In the genomic region with DNA sequence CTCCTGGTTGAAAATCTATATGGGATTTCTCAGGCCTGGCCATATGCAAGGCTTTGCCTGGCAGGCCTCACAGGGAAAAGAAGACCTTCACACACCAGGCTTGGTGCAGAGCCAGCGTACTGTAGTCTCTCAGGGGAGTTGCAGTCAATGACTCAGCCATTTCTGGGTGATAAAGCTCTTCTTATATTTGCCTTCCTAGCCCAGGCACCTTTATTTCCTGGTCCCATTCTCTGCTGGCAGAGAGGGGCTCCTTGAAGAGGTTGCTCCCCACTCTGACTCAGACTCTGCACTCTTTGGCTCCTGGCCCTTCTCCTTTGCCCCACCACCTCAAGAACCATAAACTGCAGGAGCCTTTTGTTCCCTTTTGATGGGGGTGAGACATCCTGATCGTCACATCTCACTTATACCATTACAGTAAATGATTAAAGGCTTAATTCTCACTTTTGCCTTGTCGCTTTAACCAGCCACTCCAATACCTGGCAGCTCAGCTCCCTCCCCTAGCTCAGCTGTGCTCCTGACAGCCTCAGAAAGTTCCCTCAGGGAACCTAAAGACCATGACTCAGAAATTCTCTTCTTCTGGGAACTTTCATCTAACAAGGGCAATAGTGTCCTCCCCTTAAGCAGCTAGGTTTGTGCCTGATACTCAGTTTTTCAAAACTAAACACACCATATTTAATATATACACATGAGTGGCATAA, we compare ENCODE assay signal across 8 cellular contexts.
A peak's percentile ranks its signal among the peaks of the same experiment; 100 is the strongest.
DNase-seq lines count a peak whose midpoint lies in the region; ATAC-seq and TF ChIP-seq lines count a peak whose summit lies in the region.
"Not testable (repeated sequence)": the region's sequence is repeated elsewhere in the genome, so short reads cannot be mapped to it uniquely, and the experiment has no call there.

No MANE protein-coding gene starts in this region.

- intact Hi-C loops in mucosa of descending colon (cut with DNase I, micrococcal nuclease) = not testable (repeated sequence)

- not testable (repeated sequence) for H3K9me3 ChIP-seq in mucosa of descending colon

- H3K27me3 Mint-ChIP-seq in brain; glutamatergic neuron (ENCODE audit: unreplicated experiment); type B pancreatic cell: not testable (repeated sequence)

- not testable (repeated sequence) for TF ChIP-seq CTCF in brain (conservative IDR thresholded peaks at IDR 0.05); glutamatergic neuron (IDR thresholded peaks at IDR 0.05; ENCODE audit: partially characterized antibody, unreplicated experiment); mucosa of descending colon (IDR thresholded peaks at IDR 0.05); type B pancreatic cell (conservative IDR thresholded peaks at IDR 0.05)

- peaks cover 45% of the 10 kb centered on the region for H3K36me3 Mint-ChIP-seq in brain
- not testable (repeated sequence) for H3K36me3 Mint-ChIP-seq in glutamatergic neuron (ENCODE audit: unreplicated experiment); type B pancreatic cell

- ATAC-seq in HG03196 (IDR thresholded peaks at IDR 0.05; ENCODE audit: unreplicated experiment) (peak; percentile 57), mucosa of descending colon (peak; percentile 92)

- DNase-seq in D341Med (ENCODE audit: low spot score) (peak; percentile 26), NCI-H2029 (lab: John Stamatoyannopoulos, UW) (peak; percentile 67), SHP77 (lab: John Stamatoyannopoulos, UW) (peak; percentile 49 to 78), mucosa of descending colon (peak; percentile 67 to 83 (median 76))
- not testable (repeated sequence) for DNase-seq in glutamatergic neuron; type B pancreatic cell (ENCODE audit: extremely low spot score, unreplicated experiment)

- peak overlapping the region; percentile 55 to 93 (median 79) for H3K27ac Mint-ChIP-seq in brain
- peak overlapping the region; percentile 18 for H3K27ac Mint-ChIP-seq in glutamatergic neuron (ENCODE audit: unreplicated experiment)
- peak overlapping the region; percentile 71 for H3K27ac Mint-ChIP-seq in type B pancreatic cell

- not testable (repeated sequence) for H3K4me3 ChIP-seq in mucosa of descending colon

- not testable (repeated sequence) for H3K4me1 ChIP-seq in mucosa of descending colon (ENCODE audit: low read depth)

- H3K9me3 Mint-ChIP-seq in brain = peaks cover 5 to 21% (median 8%) of the 10 kb centered on the region in 5 experiments
- H3K9me3 Mint-ChIP-seq in glutamatergic neuron (ENCODE audit: unreplicated experiment); type B pancreatic cell: not testable (repeated sequence)

- peaks cover 15% of the 10 kb centered on the region for H3K4me1 Mint-ChIP-seq in brain
- H3K4me1 Mint-ChIP-seq in glutamatergic neuron (ENCODE audit: low read depth, unreplicated experiment); type B pancreatic cell (ENCODE audit: unreplicated experiment): not testable (repeated sequence)

- H3K4me3 Mint-ChIP-seq in brain = peak overlapping the region in 1 of 5 experiments; percentile 71
- not testable (repeated sequence) for H3K4me3 Mint-ChIP-seq in glutamatergic neuron (ENCODE audit: unreplicated experiment); type B pancreatic cell

- not testable (repeated sequence) for H3K36me3 ChIP-seq in mucosa of descending colon (ENCODE audit: low read depth)

Comparison
In these comparisons a context has a peak if more than half of its experiments do, and no peak if none do; other contexts are left out.
1. H3K27ac Mint-ChIP-seq: peak in every context shown above with its lines; median percentile 79 in brain; 71 in type B pancreatic cell; 18 in glutamatergic neuron.